1 cellular context compared by ENCODE assay signal in genomic region chr1:202624088-202624780, GRCh38.
TF ChIP-seq lines count a peak whose summit lies in the region.

No MANE protein-coding gene starts in this region.

TF ChIP-seq in HepG2, 621 proteins besides CTCF, POLR2A, EP300 and RAD21:
- no peak for TF ChIP-seq ETS1 (CRISPR knock-in tag; IDR thresholded peaks at IDR 0.05)
- no peak for TF ChIP-seq PLRG1 (conservative IDR thresholded peaks at IDR 0.05)
- no peak for TF ChIP-seq RXRB (CRISPR knock-in tag; IDR thresholded peaks at IDR 0.05; ENCODE audit: borderline replicate concordance)
- TF ChIP-seq, protein P1, sequence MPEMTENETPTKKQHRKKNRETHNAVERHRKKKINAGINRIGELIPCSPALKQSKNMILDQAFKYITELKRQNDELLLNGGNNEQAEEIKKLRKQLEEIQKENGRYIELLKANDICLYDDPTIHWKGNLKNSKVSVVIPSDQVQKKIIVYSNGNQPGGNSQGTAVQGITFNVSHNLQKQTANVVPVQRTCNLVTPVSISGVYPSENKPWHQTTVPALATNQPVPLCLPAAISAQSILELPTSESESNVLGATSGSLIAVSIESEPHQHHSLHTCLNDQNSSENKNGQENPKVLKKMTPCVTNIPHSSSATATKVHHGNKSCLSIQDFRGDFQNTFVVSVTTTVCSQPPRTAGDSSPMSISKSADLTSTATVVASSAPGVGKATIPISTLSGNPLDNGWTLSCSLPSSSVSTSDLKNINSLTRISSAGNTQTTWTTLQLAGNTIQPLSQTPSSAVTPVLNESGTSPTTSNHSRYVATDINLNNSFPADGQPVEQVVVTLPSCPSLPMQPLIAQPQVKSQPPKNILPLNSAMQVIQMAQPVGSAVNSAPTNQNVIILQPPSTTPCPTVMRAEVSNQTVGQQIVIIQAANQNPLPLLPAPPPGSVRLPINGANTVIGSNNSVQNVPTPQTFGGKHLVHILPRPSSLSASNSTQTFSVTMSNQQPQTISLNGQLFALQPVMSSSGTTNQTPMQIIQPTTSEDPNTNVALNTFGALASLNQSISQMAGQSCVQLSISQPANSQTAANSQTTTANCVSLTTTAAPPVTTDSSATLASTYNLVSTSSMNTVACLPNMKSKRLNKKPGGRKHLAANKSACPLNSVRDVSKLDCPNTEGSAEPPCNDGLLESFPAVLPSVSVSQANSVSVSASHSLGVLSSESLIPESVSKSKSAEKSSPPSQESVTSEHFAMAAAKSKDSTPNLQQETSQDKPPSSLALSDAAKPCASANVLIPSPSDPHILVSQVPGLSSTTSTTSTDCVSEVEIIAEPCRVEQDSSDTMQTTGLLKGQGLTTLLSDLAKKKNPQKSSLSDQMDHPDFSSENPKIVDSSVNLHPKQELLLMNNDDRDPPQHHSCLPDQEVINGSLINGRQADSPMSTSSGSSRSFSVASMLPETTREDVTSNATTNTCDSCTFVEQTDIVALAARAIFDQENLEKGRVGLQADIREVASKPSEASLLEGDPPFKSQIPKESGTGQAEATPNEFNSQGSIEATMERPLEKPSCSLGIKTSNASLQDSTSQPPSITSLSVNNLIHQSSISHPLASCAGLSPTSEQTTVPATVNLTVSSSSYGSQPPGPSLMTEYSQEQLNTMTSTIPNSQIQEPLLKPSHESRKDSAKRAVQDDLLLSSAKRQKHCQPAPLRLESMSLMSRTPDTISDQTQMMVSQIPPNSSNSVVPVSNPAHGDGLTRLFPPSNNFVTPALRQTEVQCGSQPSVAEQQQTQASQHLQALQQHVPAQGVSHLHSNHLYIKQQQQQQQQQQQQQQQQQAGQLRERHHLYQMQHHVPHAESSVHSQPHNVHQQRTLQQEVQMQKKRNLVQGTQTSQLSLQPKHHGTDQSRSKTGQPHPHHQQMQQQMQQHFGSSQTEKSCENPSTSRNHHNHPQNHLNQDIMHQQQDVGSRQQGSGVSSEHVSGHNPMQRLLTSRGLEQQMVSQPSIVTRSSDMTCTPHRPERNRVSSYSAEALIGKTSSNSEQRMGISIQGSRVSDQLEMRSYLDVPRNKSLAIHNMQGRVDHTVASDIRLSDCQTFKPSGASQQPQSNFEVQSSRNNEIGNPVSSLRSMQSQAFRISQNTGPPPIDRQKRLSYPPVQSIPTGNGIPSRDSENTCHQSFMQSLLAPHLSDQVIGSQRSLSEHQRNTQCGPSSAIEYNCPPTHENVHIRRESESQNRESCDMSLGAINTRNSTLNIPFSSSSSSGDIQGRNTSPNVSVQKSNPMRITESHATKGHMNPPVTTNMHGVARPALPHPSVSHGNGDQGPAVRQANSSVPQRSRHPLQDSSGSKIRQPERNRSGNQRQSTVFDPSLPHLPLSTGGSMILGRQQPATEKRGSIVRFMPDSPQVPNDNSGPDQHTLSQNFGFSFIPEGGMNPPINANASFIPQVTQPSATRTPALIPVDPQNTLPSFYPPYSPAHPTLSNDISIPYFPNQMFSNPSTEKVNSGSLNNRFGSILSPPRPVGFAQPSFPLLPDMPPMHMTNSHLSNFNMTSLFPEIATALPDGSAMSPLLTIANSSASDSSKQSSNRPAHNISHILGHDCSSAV (CRISPR knock-in tag; IDR thresholded peaks at IDR 0.05; ENCODE audit: borderline replicate concordance): no peak
- 0 out of 2 replicates have a peak, but pooled peaks have one; percentile 8 for TF ChIP-seq FOXA1 (IDR thresholded peaks at IDR 0.05)
- TF ChIP-seq FOXA1 (CRISPR knock-in tag; IDR thresholded peaks at IDR 0.05): no peak
